In genomic region chr2:135667045-135667444, GRCh38 we compare ENCODE assay signal across 22 cellular contexts.
A peak's percentile ranks its signal among the peaks of the same experiment; 100 is the strongest.
DNase-seq lines count a peak whose midpoint lies in the region; ATAC-seq and TF ChIP-seq lines count a peak whose summit lies in the region.
"Had no signal": no experiment of that assay in that cellular context is flagged by ENCODE, and none has a peak within 500 bp of the region (broad histone marks: within the 10 kb centered on the region; RNA-seq: fewer than 3 reads in every experiment).

No MANE protein-coding gene starts in this region.

- H3K4me1 ChIP-seq in A673 (ENCODE audit: insufficient read depth, low read length, poor library complexity, severe bottlenecking) (peaks cover 36% of the 10 kb centered on the region), liver (ENCODE audit: control insufficient read depth in 4 of 4, insufficient read depth in 4 of 4, low read length in 3 of 4) (no peaks in the 10 kb centered on the region)

- POLR2A ChIA-PET in A673 (lab: Charles Lee; ENCODE audit: low non-redundant PET) = no interaction called here

- no peak for TF ChIP-seq RAD21 in liver (IDR thresholded peaks at IDR 0.05)

- BruUV-seq in A673 (replicated peaks; lab: Mats Ljungman, UMichigan) = no TSS peak

- H3K9me3 Mint-ChIP-seq in activated T-cell treated with anti-CD3 and anti-CD28 coated beads, Interleukin-2, amount 50 U/mL, for 4 hours = no peaks in the 10 kb centered on the region
- H3K9me3 Mint-ChIP-seq: activated B cell treated with CpG ODN at 0.5 μM for 24 hours; activated naive CD4-positive, alpha-beta T cell treated with anti-CD3 and anti-CD28 coated beads, Interleukin-2, amount 50 U/mL, for 24 hours; activated T-cell treated with anti-CD3 and anti-CD28 coated beads, Interleukin-2, amount 50 U/mL, for 72 hours; brain; stimulated activated naive CD8-positive, alpha-beta T cell treated with anti-CD3 and anti-CD28 coated beads, Interleukin-15, Interleukin-2, amounts not matched to agents 100 ng/mL and 50 ng/mL, for 24 hours; T-helper 1 cell treated with Interleukin-12 subunit alpha and Interleukin-12 subunit beta and Interleukin-4 antibody, amounts not matched to agents 30 μg/mL and 1 μg/mL, for 36 hours had no signal

- H3K27me3 Mint-ChIP-seq in activated T-cell treated with anti-CD3 and anti-CD28 coated beads, Interleukin-2, amount 50 U/mL, for 4 hours (ENCODE audit: low read depth) = no peaks in the 10 kb centered on the region
- H3K27me3 Mint-ChIP-seq: activated B cell treated with CpG ODN at 0.5 μM for 24 hours; activated naive CD4-positive, alpha-beta T cell treated with anti-CD3 and anti-CD28 coated beads, Interleukin-2, amount 50 U/mL, for 24 hours; brain; stimulated activated naive CD8-positive, alpha-beta T cell treated with anti-CD3 and anti-CD28 coated beads, Interleukin-15, Interleukin-2, amounts not matched to agents 100 ng/mL and 50 ng/mL, for 24 hours had no signal

- peaks cover 26% of the 10 kb centered on the region for H3K36me3 Mint-ChIP-seq in activated T-cell treated with anti-CD3 and anti-CD28 coated beads, Interleukin-2, amount 50 U/mL, for 4 hours (ENCODE audit: insufficient read depth)

- no peak for ATAC-seq in activated T-cell treated with anti-CD3 and anti-CD28 coated beads, Interleukin-2, amount 50 U/mL, for 4 hours
- ATAC-seq: activated CD8-positive, alpha-beta T cell treated with anti-CD3 and anti-CD28 coated beads, Interleukin-2, amount 10 ng/mL, durations not matched to agents 7 days and 5 days; activated T-cell treated with anti-CD3 and anti-CD28 coated beads, Interleukin-2, amount 50 U/mL, for 72 hours had no signal

- no peak for TF ChIP-seq POLR2A in NB4 (IDR thresholded peaks at IDR 0.05; ENCODE audit: extremely low read depth, insufficient read length)

- TF ChIP-seq CTCF in A673 (conservative IDR thresholded peaks at IDR 0.05; ENCODE audit: low read depth, low read length) (no peak), NB4 (IDR thresholded peaks at IDR 0.05; ENCODE audit: low read depth, low read length) (no peak), liver (IDR thresholded peaks at IDR 0.05; ENCODE audit: low read depth, low read length, missing input control) (no peak)

- DNase-seq in A673 (ENCODE audit: low spot score) (peak; percentile 46), NB4 (ENCODE audit: low read depth) (peak; percentile 12), dermis microvascular lymphatic vessel endothelial cell (ENCODE audit: low read depth in 2 of 2) (peak; percentile 56 to 72), NK-92 (lab: John Stamatoyannopoulos, UW; ENCODE audit: unreplicated experiment) (no peak), SK-N-DZ (ENCODE audit: low spot score) (no peak)
- DNase-seq in activated T-cell treated with anti-CD3 and anti-CD28 coated beads, Interleukin-2, amount 50 U/mL, for 4 hours = no peak
- DNase-seq in activated CD8-positive, alpha-beta memory T cell treated with anti-CD3 and anti-CD28 coated beads, Interleukin-2, amount 50 U/mL, for 48 hours = no peak
- DNase-seq: activated B cell treated with CpG ODN at 0.5 μM for 24 hours; activated CD8-positive, alpha-beta T cell treated with anti-CD3 and anti-CD28 coated beads, Interleukin-2, amount 10 ng/mL, durations not matched to agents 7 days and 5 days; activated T-cell treated with anti-CD3 and anti-CD28 coated beads, Interleukin-2, amount 50 U/mL, for 72 hours; DMS79 treated with DMSO at 0.1 percent for 48 hours; dorsolateral prefrontal cortex; islet precursor cell; MV-4-11; NCI-H2081; NCI-H510A; upper lobe of left lung had no signal

- H3K36me3 ChIP-seq in A673 (ENCODE audit: insufficient read depth, low read length, poor library complexity, severe bottlenecking) (no peaks in the 10 kb centered on the region), liver (ENCODE audit: control insufficient read depth in 4 of 4, insufficient read depth in 3 of 4, low read depth in 1 of 4, low read length in 3 of 4) (peaks cover 0 to 14% (median 5%) of the 10 kb centered on the region in 4 donors)

- H3K4me3 ChIP-seq in A673 (ENCODE audit: low read depth, low read length, poor library complexity, severe bottlenecking) (no peak overlapping the region), NB4 (ENCODE audit: low read depth, low read length) (no peak overlapping the region), liver (ENCODE audit: low read depth in 1 of 3, low read length in 3 of 3) (no peak overlapping the region)
- H3K4me3 ChIP-seq: dorsolateral prefrontal cortex, upper lobe of left lung had no signal

- CTCF ChIA-PET in A673 (lab: Charles Lee) = no interaction called here

- peaks cover 14% of the 10 kb centered on the region for H3K4me1 Mint-ChIP-seq in activated T-cell treated with anti-CD3 and anti-CD28 coated beads, Interleukin-2, amount 50 U/mL, for 4 hours (ENCODE audit: low read depth)
- H3K4me1 Mint-ChIP-seq: activated B cell treated with CpG ODN at 0.5 μM for 24 hours had no signal

- intact Hi-C loops in A673 (cut with micrococcal nuclease; ENCODE audit: unreplicated experiment) = no loop called here

- no peak overlapping the region for H3K4me3 Mint-ChIP-seq in activated T-cell treated with anti-CD3 and anti-CD28 coated beads, Interleukin-2, amount 50 U/mL, for 4 hours
- H3K4me3 Mint-ChIP-seq: activated B cell treated with CpG ODN at 0.5 μM for 24 hours; activated CD8-positive, alpha-beta T cell treated with anti-CD3 and anti-CD28 coated beads, Interleukin-2, amount 10 ng/mL, durations not matched to agents 7 days and 5 days; activated naive CD4-positive, alpha-beta T cell treated with anti-CD3 and anti-CD28 coated beads, Interleukin-2, amount 50 U/mL, for 24 hours; activated T-cell treated with anti-CD3 and anti-CD28 coated beads, Interleukin-2, amount 50 U/mL, for 72 hours; brain; stimulated activated naive CD8-positive, alpha-beta T cell treated with anti-CD3 and anti-CD28 coated beads, Interleukin-15, Interleukin-2, amounts not matched to agents 100 ng/mL and 50 ng/mL, for 24 hours; T-helper 1 cell treated with Interleukin-12 subunit alpha and Interleukin-12 subunit beta and Interleukin-4 antibody, amounts not matched to agents 30 μg/mL and 1 μg/mL, for 36 hours had no signal

- no peak overlapping the region for H3K9ac ChIP-seq in liver (ENCODE audit: low read depth in 1 of 2, low read length in 2 of 2)

- H3K27me3 ChIP-seq in A673 (replicated peaks; ENCODE audit: insufficient read depth, low read depth, low read length, poor library complexity) (no peaks in the 10 kb centered on the region), liver (ENCODE audit: control insufficient read depth in 4 of 4, insufficient read depth in 4 of 4, low read length in 3 of 4) (no peaks in the 10 kb centered on the region)
- H3K27me3 ChIP-seq: dorsolateral prefrontal cortex, upper lobe of left lung had no signal

- no peak overlapping the region for H3K27ac ChIP-seq in A673 (ENCODE audit: low read depth, low read length, poor library complexity, severe bottlenecking)
- no peak overlapping the region for H3K27ac ChIP-seq in liver (ENCODE audit: low read depth in 1 of 2, low read length in 2 of 2)
- H3K27ac ChIP-seq: upper lobe of left lung had no signal

- no peaks in the 10 kb centered on the region for H3K9me3 ChIP-seq in A673 (ENCODE audit: low read depth, low read length, poor library complexity, severe bottlenecking)
- no peaks in the 10 kb centered on the region for H3K9me3 ChIP-seq in liver (ENCODE audit: control insufficient read depth in 4 of 4, low read length in 3 of 4)
- H3K9me3 ChIP-seq: upper lobe of left lung had no signal

TF ChIP-seq in liver, 16 proteins besides CTCF, POLR2A, EP300 and RAD21:
- TF ChIP-seq, protein P1, sequence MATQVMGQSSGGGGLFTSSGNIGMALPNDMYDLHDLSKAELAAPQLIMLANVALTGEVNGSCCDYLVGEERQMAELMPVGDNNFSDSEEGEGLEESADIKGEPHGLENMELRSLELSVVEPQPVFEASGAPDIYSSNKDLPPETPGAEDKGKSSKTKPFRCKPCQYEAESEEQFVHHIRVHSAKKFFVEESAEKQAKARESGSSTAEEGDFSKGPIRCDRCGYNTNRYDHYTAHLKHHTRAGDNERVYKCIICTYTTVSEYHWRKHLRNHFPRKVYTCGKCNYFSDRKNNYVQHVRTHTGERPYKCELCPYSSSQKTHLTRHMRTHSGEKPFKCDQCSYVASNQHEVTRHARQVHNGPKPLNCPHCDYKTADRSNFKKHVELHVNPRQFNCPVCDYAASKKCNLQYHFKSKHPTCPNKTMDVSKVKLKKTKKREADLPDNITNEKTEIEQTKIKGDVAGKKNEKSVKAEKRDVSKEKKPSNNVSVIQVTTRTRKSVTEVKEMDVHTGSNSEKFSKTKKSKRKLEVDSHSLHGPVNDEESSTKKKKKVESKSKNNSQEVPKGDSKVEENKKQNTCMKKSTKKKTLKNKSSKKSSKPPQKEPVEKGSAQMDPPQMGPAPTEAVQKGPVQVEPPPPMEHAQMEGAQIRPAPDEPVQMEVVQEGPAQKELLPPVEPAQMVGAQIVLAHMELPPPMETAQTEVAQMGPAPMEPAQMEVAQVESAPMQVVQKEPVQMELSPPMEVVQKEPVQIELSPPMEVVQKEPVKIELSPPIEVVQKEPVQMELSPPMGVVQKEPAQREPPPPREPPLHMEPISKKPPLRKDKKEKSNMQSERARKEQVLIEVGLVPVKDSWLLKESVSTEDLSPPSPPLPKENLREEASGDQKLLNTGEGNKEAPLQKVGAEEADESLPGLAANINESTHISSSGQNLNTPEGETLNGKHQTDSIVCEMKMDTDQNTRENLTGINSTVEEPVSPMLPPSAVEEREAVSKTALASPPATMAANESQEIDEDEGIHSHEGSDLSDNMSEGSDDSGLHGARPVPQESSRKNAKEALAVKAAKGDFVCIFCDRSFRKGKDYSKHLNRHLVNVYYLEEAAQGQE (IDR thresholded peaks at IDR 0.05) = peak; percentile 96
- TF ChIP-seq SP1 (IDR thresholded peaks at IDR 0.05) (no peak), EGR1 (IDR thresholded peaks at IDR 0.05; ENCODE audit: low read depth in 2 of 2) (no peak), JUND (IDR thresholded peaks at IDR 0.05) (no peak)
TF ChIP-seq in liver: peak in this region for 1.

Comparison
In these comparisons a context has a peak if more than half of its experiments do, and no peak if none do; other contexts are left out.
1. DNase-seq: peak in A673 (single experiment), NB4 (single experiment) and dermis microvascular lymphatic vessel endothelial cell (2 of 2); none in activated T-cell treated with anti-CD3 and anti-CD28 coated beads, Interleukin-2, amount 50 U/mL, for 4 hours (single experiment), NK-92 (single experiment), activated CD8-positive, alpha-beta memory T cell treated with anti-CD3 and anti-CD28 coated beads, Interleukin-2, amount 50 U/mL, for 48 hours (single experiment) and SK-N-DZ (single experiment).